In the genomic region with DNA sequence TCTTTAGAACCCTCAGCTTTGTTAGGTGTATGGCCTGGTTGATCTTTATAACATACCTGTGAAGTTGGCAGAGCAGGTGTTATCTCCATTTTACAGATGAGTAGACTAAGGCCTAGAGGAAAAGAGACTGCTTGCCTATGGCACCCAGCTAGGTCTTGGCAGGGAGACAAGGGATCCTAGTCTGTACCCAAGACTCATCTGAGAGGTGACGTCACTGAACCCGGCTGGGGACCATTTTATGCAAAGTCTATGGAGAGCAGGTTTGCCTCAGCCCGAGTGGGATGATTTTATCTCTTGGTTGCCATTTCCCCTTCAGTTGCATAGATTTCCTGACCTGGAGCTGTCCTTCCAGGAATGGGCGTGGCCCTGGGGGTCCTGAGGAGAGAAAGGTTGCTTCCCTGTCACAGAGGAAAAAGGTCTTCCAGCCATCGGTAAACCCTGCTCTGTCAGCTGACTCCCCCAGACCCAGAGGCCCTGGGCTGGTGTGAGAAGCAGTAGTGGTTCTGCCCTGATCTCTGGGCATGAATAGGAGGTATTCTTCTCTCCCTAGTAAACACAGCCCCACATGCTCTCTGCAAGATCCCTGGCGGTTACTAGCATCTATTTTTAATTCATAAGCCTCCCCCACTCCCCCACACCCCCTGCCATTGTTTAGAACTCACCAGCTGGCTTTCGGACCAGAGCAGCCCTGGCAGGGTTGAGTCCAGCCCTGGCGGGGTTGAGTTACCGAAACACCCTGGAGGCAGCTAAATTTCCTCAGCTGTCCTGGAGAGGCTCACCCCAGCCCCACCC, we compare ENCODE assay signal across 10 cellular contexts. TPM values are rescaled to one million over a fixed set of nuclear protein-coding genes. Genes with fewer than 3 reads are reported as not detected.
DNase-seq lines count a peak whose midpoint lies in the region; ATAC-seq and TF ChIP-seq lines count a peak whose summit lies in the region.
"Had no signal": no experiment of that assay in that cellular context is flagged by ENCODE, and none has a peak within 500 bp of the region (broad histone marks: within the 10 kb centered on the region; RNA-seq: fewer than 3 reads in every experiment).

No MANE protein-coding gene starts in this region.

- H3F3A ChIP-seq in neural progenitor cell (ENCODE audit: low read depth), result peaks cover 8% of the 10 kb centered on the region

- peaks cover 9% of the 10 kb centered on the region for H3K4me1 ChIP-seq in neural progenitor cell

- H3K4me2 ChIP-seq in neural progenitor cell, result no peak overlapping the region

- H3K9me3 Mint-ChIP-seq in neural progenitor cell, result no peaks in the 10 kb centered on the region
- H3K9me3 Mint-ChIP-seq in activated T-cell treated with anti-CD3 and anti-CD28 coated beads, Interleukin-2, amount 50 U/mL, for 4 hours, result no peaks in the 10 kb centered on the region
- H3K9me3 Mint-ChIP-seq: natural killer cell had no signal

- no peaks in the 10 kb centered on the region for H3K36me3 ChIP-seq in neural progenitor cell

- H3K79me2 ChIP-seq in neural progenitor cell (ENCODE audit: low read depth), result no peaks in the 10 kb centered on the region

- H3K36me3 Mint-ChIP-seq in neural progenitor cell, result peaks cover 3% of the 10 kb centered on the region
- no peaks in the 10 kb centered on the region for H3K36me3 Mint-ChIP-seq in activated T-cell treated with anti-CD3 and anti-CD28 coated beads, Interleukin-2, amount 50 U/mL, for 4 hours (ENCODE audit: insufficient read depth)
- H3K36me3 Mint-ChIP-seq: natural killer cell had no signal

- no peak overlapping the region for H3K27ac ChIP-seq in neural progenitor cell
- H3K27ac ChIP-seq: epithelial cell of prostate had no signal

- no peak overlapping the region for H2AFZ ChIP-seq in neural progenitor cell (replicated peaks)

- peaks cover 6% of the 10 kb centered on the region for H4K20me1 ChIP-seq in neural progenitor cell (ENCODE audit: low read depth)

- no peaks in the 10 kb centered on the region for H3K9me3 ChIP-seq in neural progenitor cell (ENCODE audit: low read depth)

- peak overlapping the region; percentile 65 for H3K27ac Mint-ChIP-seq in neural progenitor cell
- H3K27ac Mint-ChIP-seq: natural killer cell had no signal

- no peak for ATAC-seq in HG02973 (IDR thresholded peaks at IDR 0.05; ENCODE audit: unreplicated experiment)
- no peak for ATAC-seq in activated T-cell treated with anti-CD3 and anti-CD28 coated beads, Interleukin-2, amount 50 U/mL, for 4 hours
- ATAC-seq: natural killer cell had no signal

- no peak for TF ChIP-seq CTCF in neural progenitor cell (IDR thresholded peaks at IDR 0.05)

- H3K4me3 ChIP-seq in neural progenitor cell, result no peak overlapping the region

- no peak overlapping the region for H3K4me3 Mint-ChIP-seq in neural progenitor cell
- no peak overlapping the region for H3K4me3 Mint-ChIP-seq in activated T-cell treated with anti-CD3 and anti-CD28 coated beads, Interleukin-2, amount 50 U/mL, for 4 hours
- H3K4me3 Mint-ChIP-seq: natural killer cell had no signal

- H3K9ac ChIP-seq in neural progenitor cell, result no peak overlapping the region

- H3K27me3 ChIP-seq in neural progenitor cell, result no peaks in the 10 kb centered on the region

- peaks cover 5% of the 10 kb centered on the region for H3K27me3 Mint-ChIP-seq in neural progenitor cell (ENCODE audit: insufficient read depth, low read depth)
- no peaks in the 10 kb centered on the region for H3K27me3 Mint-ChIP-seq in activated T-cell treated with anti-CD3 and anti-CD28 coated beads, Interleukin-2, amount 50 U/mL, for 4 hours (ENCODE audit: low read depth)

- DNase-seq in COLO829 (ENCODE audit: low spot score) (peak; percentile 95), NCI-H2107 (lab: John Stamatoyannopoulos, UW) (peak; percentile 38), epidermal melanocyte (ENCODE audit: insufficient read length, low spot score) (peak; percentile 87), neural progenitor cell (ENCODE audit: low spot score) (no peak), CD1c-positive myeloid dendritic cell (ENCODE audit: extremely low spot score) (no peak)
- DNase-seq in stimulated activated naive CD4-positive, alpha-beta T cell treated with Interleukin-2 at 50 U/mL for 16 hours (lab: John Stamatoyannopoulos, UW), result no peak
- DNase-seq in activated T-cell treated with anti-CD3 and anti-CD28 coated beads, Interleukin-2, amount 50 U/mL, for 4 hours, result no peak
- DNase-seq: natural killer cell had no signal

- H3K4me1 Mint-ChIP-seq in neural progenitor cell, result peaks cover 40% of the 10 kb centered on the region
- peaks cover 3% of the 10 kb centered on the region for H3K4me1 Mint-ChIP-seq in activated T-cell treated with anti-CD3 and anti-CD28 coated beads, Interleukin-2, amount 50 U/mL, for 4 hours (ENCODE audit: low read depth)
- H3K4me1 Mint-ChIP-seq: natural killer cell had no signal

RNA-seq across cellular contexts. Expression of gene TMCC2, which starts 19.6 kb away (rescaled TPM):
- total RNA-seq in neural progenitor cell (ENCODE audit: low replicate concordance), result 7.1 and 12.1 TPM in 2 replicates
- 10 to 100 TPM in 2 of 3 donors, 1 to 10 TPM in 1; 7.8 to 13.6 (median 11.5) TPM for total RNA-seq in activated T-cell treated with anti-CD3 and anti-CD28 coated beads, Interleukin-2, amount 50 U/mL, for 4 hours

RNA-seq across cellular contexts. Expression of gene DSTYK, which starts 35.8 kb away (rescaled TPM):
- total RNA-seq in neural progenitor cell (ENCODE audit: low replicate concordance), result 12.1 and 13.0 TPM in 2 replicates
- 10 to 100 TPM; 13.8 to 15.9 (median 15.0) TPM for total RNA-seq in activated T-cell treated with anti-CD3 and anti-CD28 coated beads, Interleukin-2, amount 50 U/mL, for 4 hours

Comparison
In these comparisons a context has a peak if more than half of its experiments do, and no peak if none do; other contexts are left out.
1. DNase-seq: peak in COLO829 (single experiment), NCI-H2107 (single experiment) and epidermal melanocyte (single experiment); none in neural progenitor cell (single experiment), stimulated activated naive CD4-positive, alpha-beta T cell treated with Interleukin-2 at 50 U/mL for 16 hours (single experiment), CD1c-positive myeloid dendritic cell (single experiment) and activated T-cell treated with anti-CD3 and anti-CD28 coated beads, Interleukin-2, amount 50 U/mL, for 4 hours (single experiment).